ENCODE assay signal across 1 cellular context in genomic region chr17:40471856-40472732, GRCh38.
TF ChIP-seq lines count a peak whose summit lies in the region.

No MANE protein-coding gene starts in this region.

TF ChIP-seq in K562, 482 proteins besides CTCF, POLR2A, EP300 and RAD21:
- peak; percentile 87 for TF ChIP-seq RFX1 (IDR thresholded peaks at IDR 0.05)
- TF ChIP-seq CSDE1 (IDR thresholded peaks at IDR 0.05) = 0 out of 4 replicates have a peak, but pooled peaks of 1 of the 2 experiments have one; percentile 26
- no peak for TF ChIP-seq MEF2D (tag; conservative IDR thresholded peaks at IDR 0.05; ENCODE audit: low read depth)
